Comparison of ENCODE assay signal across 18 cellular contexts in the genomic region with DNA sequence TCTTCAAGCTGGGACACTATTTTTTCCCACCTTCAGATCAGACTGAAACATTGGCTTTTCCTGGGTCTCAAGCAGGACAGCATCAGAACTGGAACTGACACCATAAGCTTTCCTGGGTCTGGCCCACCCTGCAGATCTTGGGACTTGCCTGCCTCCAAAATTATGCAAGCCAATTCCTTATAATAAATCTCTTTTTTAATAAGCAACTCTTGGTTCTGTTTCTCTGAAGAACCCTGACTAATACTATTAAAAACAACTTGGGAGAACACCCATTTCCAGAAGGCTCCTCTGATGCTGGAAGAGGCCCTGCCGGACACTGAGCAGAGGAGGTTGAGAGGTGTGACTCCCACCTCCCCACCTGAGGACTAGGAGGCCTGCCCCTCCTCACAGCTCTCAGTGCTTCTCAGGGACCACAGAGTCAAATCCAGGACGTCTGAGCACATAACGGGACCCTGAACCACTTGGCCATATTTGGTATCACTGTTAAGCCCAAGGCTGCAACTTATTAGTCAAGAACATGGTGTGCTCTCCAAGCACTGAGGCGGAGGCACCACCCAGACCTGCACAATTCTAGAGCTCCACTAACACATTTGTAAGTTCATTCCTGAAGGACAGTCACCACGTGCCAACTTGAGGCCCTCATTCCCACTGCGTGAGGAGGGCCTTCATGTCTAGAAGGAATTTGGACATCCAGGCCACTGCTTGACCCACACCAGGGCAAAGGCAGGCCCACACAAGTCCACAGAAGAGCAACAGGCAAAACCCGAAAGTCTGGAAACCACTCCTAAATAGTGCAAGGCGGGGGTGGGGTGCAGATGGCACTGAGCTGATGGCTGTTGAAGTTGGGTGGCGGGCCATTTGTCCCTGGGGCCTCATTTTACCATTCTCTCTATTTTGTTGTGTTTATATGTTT. TPM values are rescaled to one million over a fixed set of nuclear protein-coding genes. Genes with fewer than 3 reads are reported as not detected.
DNase-seq lines count a peak whose midpoint lies in the region; ATAC-seq and TF ChIP-seq lines count a peak whose summit lies in the region.
"Had no signal": no experiment of that assay in that cellular context is flagged by ENCODE, and none has a peak within 500 bp of the region (broad histone marks: within the 10 kb centered on the region; RNA-seq: fewer than 3 reads in every experiment).

No MANE protein-coding gene starts in this region.

- CTCF ChIA-PET in mammary epithelial cell (lab: Charles Lee; ENCODE audit: low non-redundant PET): no interaction called here
- CTCF ChIA-PET in MCF 10A (lab: Yijun Ruan, JAX): no interaction called here

- 71% methylated on average over 8 of the region's 9 CpGs for WGBS in mammary epithelial cell (ENCODE audit: low coverage, missing lambda C conversion rate)
- 87 to 93% methylated on average over 3 of the region's 9 CpGs for WGBS in gastroesophageal sphincter (ENCODE audit: low coverage in 1 of 2), 2 donors
- WGBS in suprapubic skin: 84% methylated on average over 6 of the region's 9 CpGs
- WGBS in hepatocyte (ENCODE audit: low lambda C conversion rate, missing lambda C conversion rate): 89% methylated on average over 9 of the region's 9 CpGs

- H3K4me3 Mint-ChIP-seq in MCF 10A (ENCODE audit: unreplicated experiment): no peak overlapping the region
- H3K4me3 Mint-ChIP-seq in effector memory CD8-positive, alpha-beta T cell: no peak overlapping the region
- H3K4me3 Mint-ChIP-seq: CD8-positive, alpha-beta T cell; H9 had no signal

- no peaks in the 10 kb centered on the region for H3K36me3 Mint-ChIP-seq in MCF 10A (ENCODE audit: insufficient read depth, unreplicated experiment)
- no peaks in the 10 kb centered on the region for H3K36me3 Mint-ChIP-seq in effector memory CD8-positive, alpha-beta T cell (ENCODE audit: insufficient read depth)
- H3K36me3 Mint-ChIP-seq: CD14-positive monocyte; CD8-positive, alpha-beta T cell had no signal

- H3K4me1 ChIP-seq in mammary epithelial cell (ENCODE audit: insufficient read depth, low read length): peaks cover 11% of the 10 kb centered on the region
- peaks cover 0 to 7% (median 0%) of the 10 kb centered on the region in 3 donors for H3K4me1 ChIP-seq in gastroesophageal sphincter
- peaks cover 22% of the 10 kb centered on the region for H3K4me1 ChIP-seq in suprapubic skin
- H3K4me1 ChIP-seq in left lung: peaks cover 4 to 9% of the 10 kb centered on the region in 2 donors
- H3K4me1 ChIP-seq in hepatocyte (ENCODE audit: insufficient read depth): no peaks in the 10 kb centered on the region

- TF ChIP-seq CTCF in mammary epithelial cell (conservative IDR thresholded peaks at IDR 0.05 in 1 of 2, IDR thresholded peaks at IDR 0.05 in 1 of 2; ENCODE audit: extremely low read depth in 1 of 2, insufficient read depth in 1 of 2, low read depth in 1 of 2, low read length in 2 of 2) (no peak), MCF 10A (IDR thresholded peaks at IDR 0.05; ENCODE audit: unreplicated experiment) (no peak), gastroesophageal sphincter (IDR thresholded peaks at IDR 0.05) (no peak), suprapubic skin (IDR thresholded peaks at IDR 0.05) (no peak), left lung (IDR thresholded peaks at IDR 0.05) (no peak), hepatocyte (IDR thresholded peaks at IDR 0.05; ENCODE audit: poor library complexity) (no peak)

- no peaks in the 10 kb centered on the region for H3K9me2 ChIP-seq in hepatocyte (replicated peaks; ENCODE audit: insufficient read depth)

- TF ChIP-seq POLR2A in gastroesophageal sphincter (IDR thresholded peaks at IDR 0.05) (no peak), suprapubic skin (IDR thresholded peaks at IDR 0.05) (no peak)

- H4K20me1 ChIP-seq in mammary epithelial cell (ENCODE audit: insufficient read depth, low read length): no peaks in the 10 kb centered on the region
- H4K20me1 ChIP-seq in hepatocyte (ENCODE audit: insufficient read depth, poor library complexity, severe bottlenecking): no peaks in the 10 kb centered on the region

- no peaks in the 10 kb centered on the region for H3K27me3 Mint-ChIP-seq in MCF 10A (ENCODE audit: insufficient read depth, unreplicated experiment)
- H3K27me3 Mint-ChIP-seq in effector memory CD8-positive, alpha-beta T cell: peaks cover 19 to 31% of the 10 kb centered on the region in 2 donors

- H3K9me3 ChIP-seq in mammary epithelial cell (replicated peaks; ENCODE audit: insufficient read depth, low read length): no peaks in the 10 kb centered on the region
- no peaks in the 10 kb centered on the region for H3K9me3 ChIP-seq in gastroesophageal sphincter
- H3K9me3 ChIP-seq in suprapubic skin: no peaks in the 10 kb centered on the region
- no peaks in the 10 kb centered on the region for H3K9me3 ChIP-seq in left lung
- H3K9me3 ChIP-seq in hepatocyte (ENCODE audit: low read depth): no peaks in the 10 kb centered on the region

- DNase-seq in mammary epithelial cell: peak; percentile 36
- DNase-seq in MCF 10A (ENCODE audit: unreplicated experiment): no peak
- DNase-seq in suprapubic skin (ENCODE audit: low spot score in 2 of 2): no peak
- DNase-seq in effector memory CD8-positive, alpha-beta T cell: no peak
- DNase-seq in kidney glomerular epithelial cell (lab: John Stamatoyannopoulos, UW): no peak
- no peak for DNase-seq in left lung
- DNase-seq in hepatocyte (ENCODE audit: low spot score): no peak
- DNase-seq: COR-L47, DMS153, DMS79 treated with DMSO at 0.1 percent for 48 hours, EL, GOT3, H9 had no signal

- BruUV-seq in mammary epithelial cell (replicated peaks; lab: Mats Ljungman, UMichigan) (no TSS peak), MCF 10A (replicated peaks; lab: Mats Ljungman, UMichigan) (no TSS peak)

- no peaks in the 10 kb centered on the region for H3K27me3 ChIP-seq in mammary epithelial cell (ENCODE audit: insufficient read depth, low read length)
- peaks cover 19% of the 10 kb centered on the region for H3K27me3 ChIP-seq in gastroesophageal sphincter
- no peaks in the 10 kb centered on the region for H3K27me3 ChIP-seq in suprapubic skin
- peaks cover 0 to 2% of the 10 kb centered on the region in 2 donors for H3K27me3 ChIP-seq in left lung
- no peaks in the 10 kb centered on the region for H3K27me3 ChIP-seq in hepatocyte

- H3K4me2 ChIP-seq in mammary epithelial cell (ENCODE audit: insufficient read depth, low read depth, low read length) (no peak overlapping the region), hepatocyte (no peak overlapping the region)

- no peak overlapping the region for H3K4me3 ChIP-seq in mammary epithelial cell (replicated peaks in 1 of 3; ENCODE audit: insufficient read depth in 1 of 3, low read depth in 2 of 3, low read length in 3 of 3)
- no peak overlapping the region for H3K4me3 ChIP-seq in gastroesophageal sphincter
- H3K4me3 ChIP-seq in suprapubic skin: no peak overlapping the region
- H3K4me3 ChIP-seq in left lung: no peak overlapping the region
- H3K4me3 ChIP-seq in hepatocyte: no peak overlapping the region

- H3K79me2 ChIP-seq in mammary epithelial cell (ENCODE audit: insufficient read depth, low read length) (no peaks in the 10 kb centered on the region), hepatocyte (no peaks in the 10 kb centered on the region)

- POLR2A ChIA-PET in MCF 10A (lab: Yijun Ruan, JAX): no interaction called here

- ATAC-seq in gastroesophageal sphincter (peak; percentile 71), left lung (no peak)
- no peak for ATAC-seq in effector memory CD8-positive, alpha-beta T cell (replicated peaks)
- ATAC-seq: CD8-positive, alpha-beta T cell had no signal

- no peak overlapping the region for H3K9ac ChIP-seq in mammary epithelial cell (ENCODE audit: insufficient read depth, low read length)

- dilution Hi-C loops in mammary epithelial cell (cut with HindIII; ENCODE audit: low sequenced_read_pairs): no loop called here

- H2AFZ ChIP-seq in mammary epithelial cell (ENCODE audit: low read depth, low read length) (peak overlapping the region; percentile 74), hepatocyte (no peak overlapping the region)

- in situ Hi-C loops in mammary epithelial cell (cut with MboI; ENCODE audit: low sequenced_read_pairs in 2 of 2): no loop called here

- no peak overlapping the region for H3K27ac ChIP-seq in mammary epithelial cell (ENCODE audit: insufficient read depth, low read depth, low read length)
- peak overlapping the region in 3 of 4 donors; percentile 43 to 53 (median 43) for H3K27ac ChIP-seq in gastroesophageal sphincter
- H3K27ac ChIP-seq in suprapubic skin: peak overlapping the region; percentile 56
- H3K27ac ChIP-seq in left lung: no peak overlapping the region
- H3K27ac ChIP-seq in hepatocyte: no peak overlapping the region
- H3K27ac ChIP-seq: 22Rv1, HL-60 had no signal

- TF ChIP-seq EP300 in gastroesophageal sphincter (IDR thresholded peaks at IDR 0.05) (no peak), suprapubic skin (IDR thresholded peaks at IDR 0.05) (no peak)

- intact Hi-C loops in mammary epithelial cell (cut with micrococcal nuclease): no loop called here
- intact Hi-C loops in MCF 10A (cut with micrococcal nuclease): no loop called here
- intact Hi-C loops in left lung (cut with DNase I): no loop called here

- H3K4me1 Mint-ChIP-seq in MCF 10A (ENCODE audit: insufficient read depth, unreplicated experiment): no peaks in the 10 kb centered on the region
- no peaks in the 10 kb centered on the region for H3K4me1 Mint-ChIP-seq in effector memory CD8-positive, alpha-beta T cell (ENCODE audit: low read depth in 2 of 2)
- H3K4me1 Mint-ChIP-seq: CD14-positive monocyte had no signal

- H3K36me3 ChIP-seq in mammary epithelial cell (ENCODE audit: insufficient read depth, low read length) (no peaks in the 10 kb centered on the region), gastroesophageal sphincter (no peaks in the 10 kb centered on the region), suprapubic skin (no peaks in the 10 kb centered on the region), left lung (no peaks in the 10 kb centered on the region), hepatocyte (replicated peaks; ENCODE audit: insufficient read depth, low read depth) (no peaks in the 10 kb centered on the region)

- no peak overlapping the region for H3K27ac Mint-ChIP-seq in MCF 10A (ENCODE audit: low read depth, unreplicated experiment)
- H3K27ac Mint-ChIP-seq in effector memory CD8-positive, alpha-beta T cell: no peak overlapping the region
- H3K27ac Mint-ChIP-seq: CD14-positive monocyte; CD8-positive, alpha-beta T cell had no signal

- no peaks in the 10 kb centered on the region for H3K9me3 Mint-ChIP-seq in MCF 10A (ENCODE audit: unreplicated experiment)
- no peaks in the 10 kb centered on the region for H3K9me3 Mint-ChIP-seq in effector memory CD8-positive, alpha-beta T cell
- H3K9me3 Mint-ChIP-seq: CD8-positive, alpha-beta T cell; H9 had no signal

RNA-seq across cellular contexts. Expression of gene SHC3, which starts 9.5 kb away (rescaled TPM):
- under 1 TPM; under 0.01 to 0.09 TPM for total RNA-seq in mammary epithelial cell
- not detected for polyA plus RNA-seq in mammary epithelial cell
- polyA minus RNA-seq in mammary epithelial cell: not detected
- total RNA-seq in MCF 10A (2022): 0.02 and 0.32 TPM in 2 replicates
- total RNA-seq in gastroesophageal sphincter: 1 to 10 TPM; 2.3 to 4.9 (median 4.8) TPM
- total RNA-seq in suprapubic skin: 1 to 10 TPM; 1.7 to 6.0 (median 3.2) TPM
- 10 to 100 TPM; 12.7 to 19.2 TPM for total RNA-seq in left lung
- 1.4 and 1.8 TPM in 2 replicates for total RNA-seq in hepatocyte
- polyA plus RNA-seq in hepatocyte: 1.4 and 1.5 TPM in 2 replicates
- total RNA-seq: CD8-positive, alpha-beta T cell had no signal
- polyA plus RNA-seq: CD14-positive monocyte had no signal

Comparison
In these comparisons a context has a peak if more than half of its experiments do, and no peak if none do; other contexts are left out.
1. H3K27ac ChIP-seq: peak in gastroesophageal sphincter (3 of 4) and suprapubic skin (single experiment); none in mammary epithelial cell (single experiment), left lung (0 of 2) and hepatocyte (single experiment).